In genomic region chr12:80412343-80412953, GRCh38 we compare ENCODE assay signal across 8 cellular contexts. TPM values are rescaled to one million over a fixed set of nuclear protein-coding genes. Genes with fewer than 3 reads are reported as not detected.
DNase-seq lines count a peak whose midpoint lies in the region; ATAC-seq and TF ChIP-seq lines count a peak whose summit lies in the region.

No MANE protein-coding gene starts in this region.

- no peaks in the 10 kb centered on the region for H3K9me3 Mint-ChIP-seq in mesothelial cell of epicardium

- H3K4me2 ChIP-seq in OCI-LY1 (ENCODE audit: low read length): no peak overlapping the region

- peaks cover 11% of the 10 kb centered on the region for H3K4me1 Mint-ChIP-seq in mesothelial cell of epicardium

- peak; percentile 78 for ATAC-seq in GM21737 (IDR thresholded peaks at IDR 0.05; ENCODE audit: unreplicated experiment)

- no peak overlapping the region for H3K4me3 Mint-ChIP-seq in mesothelial cell of epicardium

- H3K9me2 ChIP-seq in OCI-LY1 (ENCODE audit: low read depth, low read length): no peaks in the 10 kb centered on the region

- no peaks in the 10 kb centered on the region for H3K36me3 Mint-ChIP-seq in mesothelial cell of epicardium

- H4K20me1 ChIP-seq in OCI-LY1 (ENCODE audit: insufficient read depth, low read length): no peaks in the 10 kb centered on the region

- H3K27ac ChIP-seq in OCI-LY1 (ENCODE audit: low read depth, low read length, poor library complexity, severe bottlenecking): no peak overlapping the region

- H3K4me1 ChIP-seq in OCI-LY1 (ENCODE audit: insufficient read depth, low read length, severe bottlenecking): no peaks in the 10 kb centered on the region

- no peaks in the 10 kb centered on the region for H3F3A ChIP-seq in OCI-LY1 (ENCODE audit: insufficient read depth, low read length)

- no peaks in the 10 kb centered on the region for H3K27me3 ChIP-seq in OCI-LY1 (ENCODE audit: insufficient read depth, low read length)

- H3K36me3 ChIP-seq in OCI-LY1 (ENCODE audit: insufficient read depth, low read length): no peaks in the 10 kb centered on the region

- in situ Hi-C loops in G401 (cut with HindIII; ENCODE audit: low sequenced_read_pairs): no loop called here

- H2AFZ ChIP-seq in OCI-LY1 (ENCODE audit: low read length): no peak overlapping the region

- H3K4me3 ChIP-seq in Jurkat, Clone E6-1 (ENCODE audit: low read length): no peak overlapping the region
- no peak overlapping the region for H3K4me3 ChIP-seq in OCI-LY1 (ENCODE audit: low read depth, low read length, poor library complexity, severe bottlenecking)

- H3K9me3 ChIP-seq in OCI-LY1 (ENCODE audit: low read length): no peaks in the 10 kb centered on the region

- H3K27me3 Mint-ChIP-seq in mesothelial cell of epicardium (ENCODE audit: low read depth): peaks cover 5% of the 10 kb centered on the region

- DNase-seq in G401 (ENCODE audit: low spot score) (peak; percentile 73), dermis microvascular lymphatic vessel endothelial cell (ENCODE audit: low read depth in 2 of 2) (peak; percentile 27 to 52), mesothelial cell of epicardium (ENCODE audit: low spot score in 2 of 2, unreplicated experiment in 2 of 2) (no peak), nucleus accumbens (lab: John Stamatoyannopoulos, UW) (no peak)
- peak; percentile 40 for DNase-seq in Jurkat, Clone E6-1 (ENCODE audit: low read depth, low spot score)
- DNase-seq in activated CD4-positive, alpha-beta T cell treated with anti-CD3 and anti-CD28 coated beads for 1 hour: no peak

- H3K27ac Mint-ChIP-seq in mesothelial cell of epicardium: no peak overlapping the region

- TF ChIP-seq CTCF in OCI-LY1 (IDR thresholded peaks at IDR 0.05; ENCODE audit: low read length) (peak; percentile 67), mesothelial cell of epicardium (IDR thresholded peaks at IDR 0.05; ENCODE audit: unreplicated experiment) (peak; percentile 95)

- no peaks in the 10 kb centered on the region for H3K79me2 ChIP-seq in OCI-LY1 (ENCODE audit: insufficient read depth, low read length)

- H3K9ac ChIP-seq in OCI-LY1 (ENCODE audit: low read length): no peak overlapping the region

RNA-seq across cellular contexts. Expression of gene PTPRQ, which starts 31.6 kb away (rescaled TPM):
- total RNA-seq in G401 (2014; rRNA removed; shearing (Covaris generic)): not detected in 2 replicates
- polyA plus RNA-seq in Jurkat, Clone E6-1 (2012; ENCODE audit: insufficient read depth, insufficient read length): not detected
- total RNA-seq in dermis microvascular lymphatic vessel endothelial cell (not detected in 2 replicates), mesothelial cell of epicardium (17.5 to 19.2 TPM (median 18.1 TPM) in 3 replicates)

Comparison
In these comparisons a context has a peak if more than half of its experiments do, and no peak if none do; other contexts are left out.
1. DNase-seq: peak in G401 (single experiment), Jurkat, Clone E6-1 (single experiment) and dermis microvascular lymphatic vessel endothelial cell (2 of 2); none in mesothelial cell of epicardium (0 of 2), activated CD4-positive, alpha-beta T cell treated with anti-CD3 and anti-CD28 coated beads for 1 hour (single experiment) and nucleus accumbens (0 of 56).
2. RNA of gene PTPRQ, which starts 31.6 kb away (total RNA-seq): 17.5 to 19.2 TPM in mesothelial cell of epicardium; not detected in G401 and not detected in dermis microvascular lymphatic vessel endothelial cell; every median in the first group is over 10 times any median in the second.